1 cellular context compared by ENCODE assay signal in the genomic region with DNA sequence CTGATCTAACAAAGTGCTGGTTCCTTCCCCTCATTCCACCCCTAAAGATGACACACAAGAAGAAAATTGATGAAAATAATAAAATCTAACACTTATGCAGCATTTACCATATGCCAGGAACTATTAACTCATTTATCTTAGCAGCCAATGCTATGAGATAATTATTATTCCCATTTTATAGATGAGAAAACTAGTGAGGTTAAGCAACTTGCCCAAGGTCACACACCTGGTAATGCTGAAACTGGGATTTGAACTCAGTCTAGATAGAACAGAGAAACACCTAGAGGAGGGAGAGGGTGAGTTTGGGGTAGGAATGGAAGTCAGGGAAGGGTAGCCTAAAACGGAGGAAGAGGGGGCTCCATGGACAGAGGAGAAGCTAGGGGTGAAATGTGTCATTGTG.
TF ChIP-seq lines count a peak whose summit lies in the region.

No MANE protein-coding gene starts in this region.

TF ChIP-seq in K562, 482 proteins besides CTCF, POLR2A, EP300 and RAD21:
- TF ChIP-seq POLR2B (IDR thresholded peaks at IDR 0.05; ENCODE audit: low read depth, partially characterized antibody) (peak; percentile 23), RBM25 (IDR thresholded peaks at IDR 0.05; ENCODE audit: low read depth, low read length, severe bottlenecking) (peak; percentile 40), ESRRA (IDR thresholded peaks at IDR 0.05; ENCODE audit: borderline replicate concordance, low read depth) (peak; percentile 91), TCF7 (IDR thresholded peaks at IDR 0.05; ENCODE audit: borderline replicate concordance) (no peak)
TF ChIP-seq in K562: peak in this region for 3.
